Comparison of ENCODE assay signal across 10 cellular contexts in genomic region chr6:2959909-2960719, GRCh38. TPM values are rescaled to one million over a fixed set of nuclear protein-coding genes. Genes with fewer than 3 reads are reported as not detected.
DNase-seq lines count a peak whose midpoint lies in the region; FAIRE-seq and TF ChIP-seq lines count a peak whose summit lies in the region.
"Had no signal": no experiment of that assay in that cellular context is flagged by ENCODE, and none has a peak within 500 bp of the region (broad histone marks: within the 10 kb centered on the region; RNA-seq: fewer than 3 reads in every experiment).

No MANE protein-coding gene starts in this region.

- H3K4me1 Mint-ChIP-seq in MCF 10A (ENCODE audit: insufficient read depth, unreplicated experiment), result no peaks in the 10 kb centered on the region

- BruUV-seq in MCF 10A (replicated peaks; lab: Mats Ljungman, UMichigan), result no TSS peak

- no peak overlapping the region for H3K4me3 Mint-ChIP-seq in MCF 10A (ENCODE audit: unreplicated experiment)

- CTCF ChIA-PET in MCF 10A (lab: Yijun Ruan, JAX) (interaction anchor here (0.6 to 1.1 kb wide), 2 partner anchors 25 to 415 kb away, joined by 4 read pairs; no protein-coding TSS in a partner anchor), HEK293T (lab: Yijun Ruan, JAX) (interaction anchor here (1.3 kb wide), 1 partner anchor 8 kb away, joined by 6 read pairs; no protein-coding TSS in a partner anchor)

- FAIRE-seq in bronchial epithelial cell (lab: Jason Lieb, UNC), result no peak

- H3K27ac Mint-ChIP-seq in MCF 10A (ENCODE audit: low read depth, unreplicated experiment), result no peak overlapping the region

- POLR2A ChIA-PET in MCF 10A (lab: Yijun Ruan, JAX), result no interaction called here
- POLR2A ChIA-PET in HEK293T (lab: Yijun Ruan, JAX), result interaction anchor here (1.0 kb wide), 1 partner anchor 28 kb away, joined by 3 read pairs; no protein-coding TSS in a partner anchor

- peaks cover 20% of the 10 kb centered on the region for H3K36me3 Mint-ChIP-seq in MCF 10A (ENCODE audit: insufficient read depth, unreplicated experiment)

- TF ChIP-seq CTCF in breast epithelium (IDR thresholded peaks at IDR 0.05) (no peak), MCF 10A (IDR thresholded peaks at IDR 0.05; ENCODE audit: unreplicated experiment) (no peak), bronchial epithelial cell (IDR thresholded peaks at IDR 0.05; ENCODE audit: insufficient read depth, low read length, severe bottlenecking) (no peak), vagina (IDR thresholded peaks at IDR 0.05) (no peak)

- DNase-seq in breast epithelium (ENCODE audit: low spot score in 2 of 2), result peak in 1 of 2 donors; percentile 38
- DNase-seq in MCF 10A (ENCODE audit: unreplicated experiment), result no peak
- peak; percentile 88 for DNase-seq in bronchial epithelial cell (ENCODE audit: low read depth)
- DNase-seq in kidney tubule cell (ENCODE audit: low spot score), result peak; percentile 95
- no peak for DNase-seq in vagina (ENCODE audit: extremely low spot score in 2 of 2)
- DNase-seq in middle frontal gyrus (ENCODE audit: extremely low spot score, low spot score), result no peak
- no peak for DNase-seq in NCI-H524 treated with DMSO at 0.1 percent for 48 hours (lab: John Stamatoyannopoulos, UW)
- no peak for DNase-seq in HEK293T (ENCODE audit: extremely low spot score)
- DNase-seq: hippocampal formation had no signal

- no peaks in the 10 kb centered on the region for H3K27me3 ChIP-seq in breast epithelium
- H3K27me3 ChIP-seq in bronchial epithelial cell (ENCODE audit: control insufficient read depth, insufficient read depth, low read length), result no peaks in the 10 kb centered on the region
- H3K27me3 ChIP-seq in vagina, result no peaks in the 10 kb centered on the region
- H3K27me3 ChIP-seq: BLaER1 had no signal

- no peak for TF ChIP-seq POLR2A in breast epithelium (IDR thresholded peaks at IDR 0.05)
- no peak for TF ChIP-seq POLR2A in vagina (IDR thresholded peaks at IDR 0.05)

- H3K36me3 ChIP-seq in breast epithelium, result no peaks in the 10 kb centered on the region
- H3K36me3 ChIP-seq in bronchial epithelial cell (ENCODE audit: control insufficient read depth, insufficient read depth, low read length), result peaks cover 2% of the 10 kb centered on the region
- H3K36me3 ChIP-seq in vagina, result no peaks in the 10 kb centered on the region
- H3K36me3 ChIP-seq: BLaER1 had no signal

- H3K27ac ChIP-seq in breast epithelium, result peak overlapping the region; percentile 13 to 74
- H3K27ac ChIP-seq in vagina, result peak overlapping the region; percentile 24
- H3K27ac ChIP-seq: BLaER1 had no signal

- H3K9me3 Mint-ChIP-seq in MCF 10A (ENCODE audit: unreplicated experiment), result no peaks in the 10 kb centered on the region

- H3K4me1 ChIP-seq in breast epithelium, result peaks cover 2 to 15% of the 10 kb centered on the region in 2 donors
- H3K4me1 ChIP-seq in vagina, result peaks cover 65% of the 10 kb centered on the region

- H3K9me3 ChIP-seq in breast epithelium (no peaks in the 10 kb centered on the region), vagina (no peaks in the 10 kb centered on the region)
- H3K9me3 ChIP-seq: BLaER1 had no signal

- no peaks in the 10 kb centered on the region for H3K27me3 Mint-ChIP-seq in MCF 10A (ENCODE audit: insufficient read depth, unreplicated experiment)

- H3K4me3 ChIP-seq in breast epithelium (no peak overlapping the region), bronchial epithelial cell (ENCODE audit: low read depth, low read length) (no peak overlapping the region), vagina (no peak overlapping the region)
- H3K4me3 ChIP-seq: BLaER1 had no signal

- intact Hi-C loops in breast epithelium (cut with DNase I; ENCODE audit: low total_unique reads) (no loop called here), MCF 10A (cut with micrococcal nuclease) (no loop called here), vagina (cut with DNase I) (no loop called here)

TF ChIP-seq in HEK293T, 16 proteins besides CTCF, POLR2A, EP300 and RAD21:
- TF ChIP-seq NFRKB (IDR thresholded peaks at IDR 0.05), result no peak
- TF ChIP-seq SP1 (IDR thresholded peaks at IDR 0.05), result no peak
- no peak for TF ChIP-seq ZNF384 (IDR thresholded peaks at IDR 0.05)
- TF ChIP-seq CTBP1 (IDR thresholded peaks at IDR 0.05; ENCODE audit: borderline replicate concordance), result no peak
- no peak for TF ChIP-seq PKNOX1 (IDR thresholded peaks at IDR 0.05)

RNA-seq across cellular contexts. Expression of gene SERPINB6, which starts 11.3 kb away (rescaled TPM):
- total RNA-seq in breast epithelium, result 100 to 1,000 TPM; 100 to 146 (median 137) TPM
- total RNA-seq in MCF 10A (2022), result 68.5 and 75.6 TPM in 2 replicates
- 34.3 and 48.7 TPM in 2 replicates for total RNA-seq in bronchial epithelial cell
- 93.8 TPM for total RNA-seq in vagina

RNA-seq across cellular contexts. Expression of gene NQO2, which starts 39.6 kb away (rescaled TPM):
- total RNA-seq in breast epithelium, result 10 to 100 TPM; 23.6 to 64.6 (median 24.9) TPM
- total RNA-seq in MCF 10A (2022), result 18.6 and 20.0 TPM in 2 replicates
- 20.5 and 39.4 TPM in 2 replicates for total RNA-seq in bronchial epithelial cell
- total RNA-seq in vagina, result 11.8 TPM

RNA-seq across cellular contexts. Expression of gene SERPINB9, which starts 57.0 kb away (rescaled TPM):
- total RNA-seq in breast epithelium, result 10 to 100 TPM in 2 of 3 donors, 1 to 10 TPM in 1; 8.0 to 12.8 (median 10.8) TPM
- total RNA-seq in MCF 10A (2022), result not detected in 2 replicates
- total RNA-seq in bronchial epithelial cell, result 0.79 and 2.3 TPM in 2 replicates
- total RNA-seq in vagina, result 6.9 TPM

Comparison
In these comparisons a context has a peak if more than half of its experiments do, and no peak if none do; other contexts are left out.
1. DNase-seq: peak in bronchial epithelial cell (single experiment) and kidney tubule cell (single experiment); none in MCF 10A (single experiment), vagina (0 of 2), middle frontal gyrus (single experiment), NCI-H524 treated with DMSO at 0.1 percent for 48 hours (single experiment) and HEK293T (single experiment).